ENCODE assay signal across 20 cellular contexts in the genomic region with DNA sequence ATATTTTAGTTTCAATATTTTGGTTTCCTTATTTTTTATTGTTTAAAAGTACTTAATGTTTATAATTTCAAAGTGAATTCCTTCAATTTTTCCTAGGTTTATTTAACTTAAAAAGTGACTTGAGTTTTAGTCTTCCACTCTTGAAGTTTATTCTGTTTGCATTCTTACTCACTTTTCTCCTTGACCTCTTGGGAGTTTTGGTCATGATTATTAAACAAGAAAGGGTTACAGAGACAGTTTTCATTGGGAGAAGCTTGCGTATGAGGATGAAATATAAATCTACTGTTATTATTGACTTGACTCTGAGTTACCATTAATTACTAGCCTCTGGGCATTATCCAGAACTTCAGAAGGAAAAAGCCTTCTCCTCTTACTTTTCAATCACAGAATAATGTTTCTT.
A peak's percentile ranks its signal among the peaks of the same experiment; 100 is the strongest.
DNase-seq lines count a peak whose midpoint lies in the region; ATAC-seq and TF ChIP-seq lines count a peak whose summit lies in the region.
"Had no signal": no experiment of that assay in that cellular context is flagged by ENCODE, and none has a peak within 500 bp of the region (broad histone marks: within the 10 kb centered on the region; RNA-seq: fewer than 3 reads in every experiment).

No MANE protein-coding gene starts in this region.

- H3K36me3 ChIP-seq in mesenchymal stem cell (ENCODE audit: control insufficient read depth in 1 of 2, insufficient read depth in 2 of 2, low read depth in 1 of 2, low read length in 2 of 2) = peaks cover 0 to 36% of the 10 kb centered on the region in 2 experiments

- H3K14ac ChIP-seq in mesenchymal stem cell (ENCODE audit: low read length in 2 of 2) = no peak overlapping the region

- no peak overlapping the region for H3K4ac ChIP-seq in mesenchymal stem cell (ENCODE audit: low read depth in 1 of 2, low read length in 2 of 2)

- TF ChIP-seq CTCF in C4-2B (conservative IDR thresholded peaks at IDR 0.05) = no peak
- TF ChIP-seq CTCF in LNCaP clone FGC (IDR thresholded peaks at IDR 0.05; ENCODE audit: control insufficient read depth, extremely low read depth, insufficient read depth) = no peak
- TF ChIP-seq CTCF in lower leg skin (IDR thresholded peaks at IDR 0.05) = no peak

- no peak overlapping the region for H4K8ac ChIP-seq in mesenchymal stem cell (ENCODE audit: low read length)

- H2BK5ac ChIP-seq in mesenchymal stem cell (ENCODE audit: low read depth, low read length, poor library complexity, severe bottlenecking) = no peak overlapping the region

- no peak for TF ChIP-seq POLR2A in lower leg skin (IDR thresholded peaks at IDR 0.05)

- no peaks in the 10 kb centered on the region for H3K79me1 ChIP-seq in mesenchymal stem cell (replicated peaks; ENCODE audit: low read length, poor library complexity, severe bottlenecking)

- H3K23ac ChIP-seq in mesenchymal stem cell (ENCODE audit: low read length in 2 of 2) = no peak overlapping the region

- H2BK15ac ChIP-seq in mesenchymal stem cell (ENCODE audit: low read depth, poor library complexity, severe bottlenecking) = no peak overlapping the region

- H3K18ac ChIP-seq in mesenchymal stem cell (ENCODE audit: low read depth in 1 of 2, low read length in 2 of 2) = no peak overlapping the region

- no peaks in the 10 kb centered on the region for H3K4me1 ChIP-seq in mesenchymal stem cell (ENCODE audit: control insufficient read depth, insufficient read depth, low read depth, low read length)
- H3K4me1 ChIP-seq: Caco-2 had no signal

- H3K4me2 ChIP-seq in mesenchymal stem cell (ENCODE audit: low read length, poor library complexity, severe bottlenecking) = no peak overlapping the region
- H3K4me2 ChIP-seq: GM23338 had no signal

- no peak overlapping the region for H2AFZ ChIP-seq in mesenchymal stem cell (ENCODE audit: low read depth, low read length)
- H2AFZ ChIP-seq: GM23338 had no signal

- no peak overlapping the region for H2AK5ac ChIP-seq in mesenchymal stem cell (ENCODE audit: low read length, severe bottlenecking)

- DNase-seq in LNCaP clone FGC (ENCODE audit: low read depth) (peak; percentile 6), fibroblast of peridontal ligament (ENCODE audit: extremely low read depth) (peak; percentile 19), mesenchymal stem cell (peak; percentile 26), lower leg skin (ENCODE audit: low spot score in 2 of 2) (no peak), iPS-NIHi7 (ENCODE audit: extremely low spot score) (no peak)
- DNase-seq: 8988T; C1 segment of cervical spinal cord; Caco-2; CD4-positive, CD25-positive, alpha-beta regulatory T cell; CD8-positive, alpha-beta T cell; DMS153; DND-41; EL; GDM1; H9 had no signal

- H3K27ac ChIP-seq in C4-2B (peak overlapping the region; percentile 46), mesenchymal stem cell (ENCODE audit: low read length, poor library complexity, severe bottlenecking) (no peak overlapping the region)

- no peak overlapping the region for H2BK12ac ChIP-seq in mesenchymal stem cell (ENCODE audit: low read length in 2 of 2)

- WGBS in mesenchymal stem cell = no CpG with 5 or more reads among the region's 1 CpG
- 0 to 70% methylated on average over 1 of the region's 1 CpG for WGBS in lower leg skin, 2 donors

- no peak for ATAC-seq in HG03097 (IDR thresholded peaks at IDR 0.05; ENCODE audit: low FRiP score, unreplicated experiment)
- ATAC-seq: CD8-positive, alpha-beta T cell; GM12878; GM23338; HCT116 had no signal

- H2BK120ac ChIP-seq in mesenchymal stem cell (ENCODE audit: low read depth, low read length) = no peak overlapping the region

- H3K9me3 ChIP-seq in mesenchymal stem cell (ENCODE audit: control insufficient read depth, low read length) = peaks cover 44% of the 10 kb centered on the region

- no peak overlapping the region for H3K9ac ChIP-seq in mesenchymal stem cell (ENCODE audit: low read length)

- H3K27me3 ChIP-seq in mesenchymal stem cell (ENCODE audit: control insufficient read depth in 1 of 2, insufficient read depth in 1 of 2, low read length in 2 of 2) = no peaks in the 10 kb centered on the region

- no peak overlapping the region for H3K4me3 ChIP-seq in LNCaP clone FGC (ENCODE audit: low read depth, low read length)
- no peak overlapping the region for H3K4me3 ChIP-seq in mesenchymal stem cell (ENCODE audit: insufficient read depth in 1 of 2, low read depth in 1 of 2, low read length in 2 of 2)
- H3K4me3 ChIP-seq in lower leg skin (ENCODE audit: low read depth, poor library complexity, severe bottlenecking) = no peak overlapping the region
- H3K4me3 ChIP-seq: GM12878, GM23338 had no signal

- intact Hi-C loops in lower leg skin (cut with DNase I; ENCODE audit: low total_unique reads) = no loop called here

- no peak overlapping the region for H4K91ac ChIP-seq in mesenchymal stem cell (ENCODE audit: low read length)

Comparison
In these comparisons a context has a peak if more than half of its experiments do, and no peak if none do; other contexts are left out.
1. DNase-seq: peak in LNCaP clone FGC (single experiment), fibroblast of peridontal ligament (single experiment) and mesenchymal stem cell (single experiment); none in lower leg skin (0 of 2) and iPS-NIHi7 (single experiment).